ENCODE assay signal across 25 cellular contexts in genomic region chr10:99654390-99654789, GRCh38.
"Had no signal": no experiment of that assay in that cellular context is flagged by ENCODE, and none has a peak within 500 bp of the region (broad histone marks: within the 10 kb centered on the region; RNA-seq: fewer than 3 reads in every experiment).

No MANE protein-coding gene starts in this region.

- ATAC-seq: activated T-helper 17 cell treated with anti-CD3 and anti-CD28 coated beads, Interleukin-2, amount 50 U/mL, for 72 hours; Panc1; WTC11 had no signal

- FAIRE-seq: astrocyte had no signal

- H3K36me3 ChIP-seq: brain microvascular endothelial cell had no signal

- DNase-seq: activated CD4-positive, alpha-beta memory T cell treated with anti-CD3 and anti-CD28 coated beads for 36 hours; activated CD4-positive, alpha-beta T cell treated with anti-CD3 and anti-CD28 coated beads, Interleukin-2, amount 10 ng/mL, durations not matched to agents 7 days and 5 days; activated CD8-positive, alpha-beta memory T cell treated with anti-CD3 and anti-CD28 coated beads for 24 hours; activated gamma-delta T cell; activated naive CD4-positive, alpha-beta T cell treated with anti-CD3 and anti-CD28 coated beads for 36 hours; activated T-cell treated with anti-CD3 and anti-CD28 coated beads for 4 hours; activated T-cell treated with anti-CD3 and anti-CD28 coated beads, Interleukin-2, amount 50 U/mL, for 48 hours; amygdala; brain microvascular endothelial cell; MM.1S; NCI-H1105; NCI-H1436; NCI-H1694 treated with DMSO at 0.1 percent for 48 hours; NCI-H2029 treated with DMSO at 0.1 percent for 48 hours; NCI-H345; NCI-H510A; NCI-H526 treated with DMSO at 0.1 percent for 48 hours; NCI-H82; RPMI8226; SHP77 had no signal

- H3K4me2 ChIP-seq: KMS-11 had no signal

- H3K27ac ChIP-seq: brain microvascular endothelial cell, KMS-11 had no signal

- H3K9ac ChIP-seq: KMS-11 had no signal

- H3K27me3 ChIP-seq: brain microvascular endothelial cell had no signal
